ENCODE assay signal across 11 cellular contexts in genomic region chr6:44254201-44254956, GRCh38. TPM values are rescaled to one million over a fixed set of nuclear protein-coding genes. Genes with fewer than 3 reads are reported as not detected.
DNase-seq lines count a peak whose midpoint lies in the region; ATAC-seq and TF ChIP-seq lines count a peak whose summit lies in the region.
"Had no signal": no experiment of that assay in that cellular context is flagged by ENCODE, and none has a peak within 500 bp of the region (broad histone marks: within the 10 kb centered on the region; RNA-seq: fewer than 3 reads in every experiment).

No MANE protein-coding gene starts in this region.

- H3K4me3 Mint-ChIP-seq in activated CD4-positive, alpha-beta T cell treated with anti-CD3 and anti-CD28 coated beads, Interleukin-2, amount 10 ng/mL, durations not matched to agents 24 days and 14 days, result peak overlapping the region; percentile 94
- peak overlapping the region; percentile 10 for H3K4me3 Mint-ChIP-seq in memory B cell

- peak; percentile 54 for TF ChIP-seq POLR2A in GM19099 (IDR thresholded peaks at IDR 0.05; ENCODE audit: extremely low read depth, insufficient read length, low read depth)

- POLR2A ChIA-PET in AG04449 (lab: Yijun Ruan, JAX), result interaction anchor here (0.6 to 3.4 kb wide), 5 partner anchors 7 to 31 kb away, joined by 3 to 109 read pairs (median 3); partner anchors contain the start of genes HSP90AB1 and SLC29A1

- ATAC-seq in memory B cell (ENCODE audit: low read depth) (no peak), HG02763 (IDR thresholded peaks at IDR 0.05; ENCODE audit: unreplicated experiment) (no peak), HG02759 (IDR thresholded peaks at IDR 0.05; ENCODE audit: unreplicated experiment) (no peak), left lobe of liver (no peak)

- intact Hi-C loops in activated CD4-positive, alpha-beta T cell treated with anti-CD3 and anti-CD28 coated beads, Interleukin-2, amount 10 ng/mL, durations not matched to agents 24 days and 14 days (cut with micrococcal nuclease), result no loop called here

- H3K9me3 Mint-ChIP-seq in activated CD4-positive, alpha-beta T cell treated with anti-CD3 and anti-CD28 coated beads, Interleukin-2, amount 10 ng/mL, durations not matched to agents 24 days and 14 days, result no peaks in the 10 kb centered on the region
- no peaks in the 10 kb centered on the region for H3K9me3 Mint-ChIP-seq in memory B cell

- peak overlapping the region; percentile 74 for H3K27ac Mint-ChIP-seq in activated CD4-positive, alpha-beta T cell treated with anti-CD3 and anti-CD28 coated beads, Interleukin-2, amount 10 ng/mL, durations not matched to agents 24 days and 14 days
- H3K27ac Mint-ChIP-seq in memory B cell, result peak overlapping the region; percentile 94

- peaks cover 85% of the 10 kb centered on the region for H3K36me3 Mint-ChIP-seq in activated CD4-positive, alpha-beta T cell treated with anti-CD3 and anti-CD28 coated beads, Interleukin-2, amount 10 ng/mL, durations not matched to agents 24 days and 14 days (ENCODE audit: low read depth)
- H3K36me3 Mint-ChIP-seq in memory B cell, result peaks cover 32% of the 10 kb centered on the region

- DNase-seq in AG04449 (ENCODE audit: low read depth, low spot score), result no peak
- DNase-seq in activated CD4-positive, alpha-beta T cell treated with anti-CD3 and anti-CD28 coated beads, Interleukin-2, amount 10 ng/mL, durations not matched to agents 24 days and 14 days, result no peak
- no peak for DNase-seq in memory B cell (ENCODE audit: low spot score in 2 of 2)
- DNase-seq in superior temporal gyrus (ENCODE audit: extremely low spot score), result no peak
- DNase-seq in left lobe of liver (ENCODE audit: low spot score), result no peak
- DNase-seq: DMS153, NCI-H2081 treated with DMSO at 0.1 percent for 48 hours had no signal

- peak overlapping the region; percentile 8; the same call in 1 of the 2 replicates for H3K4me3 ChIP-seq in AG04449 (ENCODE audit: low read depth, low read length)

- no peak for TF ChIP-seq CTCF in AG04449 (IDR thresholded peaks at IDR 0.05; ENCODE audit: insufficient read depth, low read length, missing control alignments)

- no peaks in the 10 kb centered on the region for H3K27me3 Mint-ChIP-seq in activated CD4-positive, alpha-beta T cell treated with anti-CD3 and anti-CD28 coated beads, Interleukin-2, amount 10 ng/mL, durations not matched to agents 24 days and 14 days
- H3K27me3 Mint-ChIP-seq in memory B cell, result no peaks in the 10 kb centered on the region

- peaks cover 67% of the 10 kb centered on the region for H3K4me1 Mint-ChIP-seq in activated CD4-positive, alpha-beta T cell treated with anti-CD3 and anti-CD28 coated beads, Interleukin-2, amount 10 ng/mL, durations not matched to agents 24 days and 14 days
- H3K4me1 Mint-ChIP-seq in memory B cell, result peaks cover 54% of the 10 kb centered on the region

- CTCF ChIA-PET in AG04449 (lab: Yijun Ruan, JAX), result interaction anchor here (0.8 to 7.4 kb wide), 11 partner anchors 8 to 156 kb away, joined by 3 to 73 read pairs (median 12); partner anchors contain the start of gene TMEM151B

RNA-seq across cellular contexts. Expression of gene SLC35B2, which starts 2.9 kb away (rescaled TPM):
- total RNA-seq in activated CD4-positive, alpha-beta T cell treated with anti-CD3 and anti-CD28 coated beads, Interleukin-2, amount 10 ng/mL, durations not matched to agents 24 days and 14 days, result 25.3 and 28.0 TPM in 2 replicates
- total RNA-seq in left lobe of liver, result 18.4 TPM

RNA-seq across cellular contexts. Expression of gene HSP90AB1, which starts 7.5 kb away (rescaled TPM):
- 2,450 and 2,479 TPM in 2 replicates for total RNA-seq in activated CD4-positive, alpha-beta T cell treated with anti-CD3 and anti-CD28 coated beads, Interleukin-2, amount 10 ng/mL, durations not matched to agents 24 days and 14 days
- total RNA-seq in left lobe of liver, result 187 TPM

RNA-seq across cellular contexts. Expression of gene NFKBIE, which starts 11.0 kb away (rescaled TPM):
- total RNA-seq in activated CD4-positive, alpha-beta T cell treated with anti-CD3 and anti-CD28 coated beads, Interleukin-2, amount 10 ng/mL, durations not matched to agents 24 days and 14 days, result 27.6 and 28.2 TPM in 2 replicates
- total RNA-seq in left lobe of liver, result 2.8 TPM

RNA-seq across cellular contexts. Expression of gene TMEM151B, which starts 15.9 kb away (rescaled TPM):
- total RNA-seq in activated CD4-positive, alpha-beta T cell treated with anti-CD3 and anti-CD28 coated beads, Interleukin-2, amount 10 ng/mL, durations not matched to agents 24 days and 14 days, result 0.07 TPM in 1 of 2 replicates, not detected in the other
- not detected for total RNA-seq in left lobe of liver
- total RNA-seq: myocyte had no signal

RNA-seq across cellular contexts. Expression of gene SLC29A1, which starts 31.0 kb away (rescaled TPM):
- 139 and 144 TPM in 2 replicates for total RNA-seq in activated CD4-positive, alpha-beta T cell treated with anti-CD3 and anti-CD28 coated beads, Interleukin-2, amount 10 ng/mL, durations not matched to agents 24 days and 14 days
- 37.5 TPM for total RNA-seq in left lobe of liver

Comparison
In these comparisons a context has a peak if more than half of its experiments do, and no peak if none do; other contexts are left out.
1. RNA of gene HSP90AB1, which starts 7.5 kb away (total RNA-seq): 2,450 to 2,479 TPM in activated CD4-positive, alpha-beta T cell treated with anti-CD3 and anti-CD28 coated beads, Interleukin-2, amount 10 ng/mL, durations not matched to agents 24 days and 14 days; 187 TPM in left lobe of liver (single experiment); every median in the first group is over 10 times any median in the second.